In genomic region chr6:159594106-159594749, GRCh38 we compare ENCODE assay signal across 13 cellular contexts.
DNase-seq lines count a peak whose midpoint lies in the region; ATAC-seq and TF ChIP-seq lines count a peak whose summit lies in the region.
"Had no signal": no experiment of that assay in that cellular context is flagged by ENCODE, and none has a peak within 500 bp of the region (broad histone marks: within the 10 kb centered on the region; RNA-seq: fewer than 3 reads in every experiment).

No MANE protein-coding gene starts in this region.

- CTCF ChIA-PET in RWPE1 (lab: Yijun Ruan, JAX), result interaction anchor here (0.8 kb wide), 1 partner anchor 8 kb away, joined by 3 read pairs; no protein-coding TSS in a partner anchor

- ATAC-seq in sciatic nerve (peak; percentile 79), GM18517 (IDR thresholded peaks at IDR 0.05; ENCODE audit: unreplicated experiment) (no peak), GM19452 (IDR thresholded peaks at IDR 0.05; ENCODE audit: unreplicated experiment) (no peak)
- ATAC-seq: effector memory CD8-positive, alpha-beta T cell had no signal

- H3K27ac ChIP-seq in RWPE1, result peak overlapping the region; percentile 78
- peak overlapping the region; percentile 87 for H3K27ac ChIP-seq in epithelial cell of prostate

- intact Hi-C loops in sciatic nerve (cut with DNase I), result no loop called here

- DNase-seq in H4 (ENCODE audit: low spot score) (peak; percentile 12), RWPE1 (ENCODE audit: low spot score) (no peak), epithelial cell of prostate (ENCODE audit: low read depth, low spot score) (no peak), sciatic nerve (ENCODE audit: low spot score) (no peak), NCI-H2107 treated with DMSO at 0.1 percent for 48 hours (lab: John Stamatoyannopoulos, UW; ENCODE audit: unreplicated experiment) (no peak)
- DNase-seq: activated CD4-positive, CD25-positive, alpha-beta regulatory T cell; activated naive CD4-positive, alpha-beta T cell treated with Interleukin-2 at 50 U/mL for 16 hours; effector memory CD8-positive, alpha-beta T cell; naive B cell; NCI-H1694 treated with DMSO at 0.1 percent for 48 hours; stimulated activated CD4-positive, alpha-beta T cell treated with anti-CD3 and anti-CD28 coated beads, Interleukin-1b, Interleukin-23, amount 100 ng/mL, for 48 hours had no signal

- POLR2A ChIA-PET in RWPE1 (lab: Yijun Ruan, JAX; ENCODE audit: low non-redundant PET), result no interaction called here

- TF ChIP-seq CTCF in RWPE1 (conservative IDR thresholded peaks at IDR 0.05; ENCODE audit: low read depth), result no peak
